Comparison of ENCODE assay signal across 18 cellular contexts in the genomic region with DNA sequence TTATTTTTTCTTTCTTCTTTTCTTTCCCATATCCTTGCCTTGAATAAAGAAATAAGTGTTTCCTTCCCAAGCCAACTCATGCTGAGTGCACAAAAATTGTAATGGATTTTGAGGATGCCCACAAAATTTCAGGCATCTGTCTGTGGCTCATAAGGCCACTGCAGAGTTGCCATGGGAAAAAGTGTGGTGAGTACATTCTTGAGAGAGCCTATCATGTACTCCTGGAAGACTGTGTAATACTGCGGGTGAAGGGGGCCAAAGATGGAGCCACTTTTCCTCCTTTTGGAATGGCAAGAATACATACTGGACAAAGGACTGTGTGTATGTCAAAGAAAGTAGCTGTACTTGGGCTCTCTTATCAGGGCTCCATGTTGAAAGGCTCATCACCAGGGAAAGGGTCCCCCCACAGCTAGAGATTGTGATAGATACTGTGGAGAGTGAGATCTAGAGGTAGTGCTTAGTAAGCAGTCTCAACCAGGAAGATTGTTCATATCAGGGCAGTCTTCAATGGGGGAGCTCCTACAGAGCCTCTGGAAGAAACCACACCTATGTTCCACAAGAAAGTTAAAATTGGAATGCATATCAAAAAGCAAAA.
DNase-seq lines count a peak whose midpoint lies in the region; ATAC-seq and TF ChIP-seq lines count a peak whose summit lies in the region.
"Had no signal": no experiment of that assay in that cellular context is flagged by ENCODE, and none has a peak within 500 bp of the region (broad histone marks: within the 10 kb centered on the region; RNA-seq: fewer than 3 reads in every experiment).

No MANE protein-coding gene starts in this region.

- no peaks in the 10 kb centered on the region for H3K9me3 Mint-ChIP-seq in GM23338
- H3K9me3 Mint-ChIP-seq in activated naive CD8-positive, alpha-beta T cell treated with anti-CD3 and anti-CD28 coated beads, Interleukin-2, amount 50 U/mL, for 24 hours, result peaks cover 14% of the 10 kb centered on the region
- H3K9me3 Mint-ChIP-seq: CD8-positive, alpha-beta T cell had no signal

- H3K4ac ChIP-seq in mesendoderm (ENCODE audit: low read depth, low read length), result no peak overlapping the region

- no peak overlapping the region for H3K23ac ChIP-seq in mesendoderm (ENCODE audit: low read length)

- DNase-seq in LHCN-M2 (ENCODE audit: low read depth) (peak; percentile 51), astrocyte of the cerebellum (ENCODE audit: low read depth) (peak; percentile 49), mesendoderm (peak; percentile 27), DMS53 treated with DMSO at 0.1 percent for 48 hours (lab: John Stamatoyannopoulos, UW; ENCODE audit: unreplicated experiment) (no peak), GM23338 (ENCODE audit: low spot score) (no peak)
- no peak for DNase-seq in activated naive CD8-positive, alpha-beta T cell treated with anti-CD3 and anti-CD28 coated beads, Interleukin-2, amount 50 U/mL, for 24 hours
- DNase-seq: CD8-positive, alpha-beta T cell; COR-L47; DMS153; DND-41; GDM1; GOT3; KG1 had no signal

- H3K27me3 ChIP-seq in mesendoderm (ENCODE audit: insufficient read depth, low read length, poor library complexity), result no peaks in the 10 kb centered on the region
- no peaks in the 10 kb centered on the region for H3K27me3 ChIP-seq in GM23338 (ENCODE audit: insufficient read depth)

- H3K79me2 ChIP-seq in mesendoderm (ENCODE audit: control insufficient read depth, insufficient read depth, low read length) (no peaks in the 10 kb centered on the region), GM23338 (replicated peaks; ENCODE audit: insufficient read depth) (no peaks in the 10 kb centered on the region)

- H3K27me3 Mint-ChIP-seq in GM23338 (ENCODE audit: insufficient read depth, low read depth, poor library complexity), result peaks cover 3% of the 10 kb centered on the region
- H3K27me3 Mint-ChIP-seq in activated naive CD8-positive, alpha-beta T cell treated with anti-CD3 and anti-CD28 coated beads, Interleukin-2, amount 50 U/mL, for 24 hours, result no peaks in the 10 kb centered on the region

- H3K36me3 Mint-ChIP-seq in GM23338 (ENCODE audit: low read depth), result peaks cover 3% of the 10 kb centered on the region; the same call in 1 of the 3 replicates
- no peaks in the 10 kb centered on the region for H3K36me3 Mint-ChIP-seq in activated naive CD8-positive, alpha-beta T cell treated with anti-CD3 and anti-CD28 coated beads, Interleukin-2, amount 50 U/mL, for 24 hours (ENCODE audit: low read depth)
- H3K36me3 Mint-ChIP-seq: CD14-positive monocyte; CD8-positive, alpha-beta T cell had no signal

- H3K9me2 ChIP-seq in GM23338 (ENCODE audit: insufficient read depth), result peaks cover 8% of the 10 kb centered on the region; the same call in 1 of the 2 replicates

- no peak overlapping the region for H2BK120ac ChIP-seq in mesendoderm (ENCODE audit: low read depth, low read length)

- H3K4me1 ChIP-seq in mesendoderm (ENCODE audit: control insufficient read depth, low read depth, low read length) (no peaks in the 10 kb centered on the region), GM23338 (ENCODE audit: insufficient read depth) (no peaks in the 10 kb centered on the region)
- H3K4me1 ChIP-seq: A549, HAP-1 had no signal

- H3K4me3 Mint-ChIP-seq in GM23338, result no peak overlapping the region
- H3K4me3 Mint-ChIP-seq in activated naive CD8-positive, alpha-beta T cell treated with anti-CD3 and anti-CD28 coated beads, Interleukin-2, amount 50 U/mL, for 24 hours, result no peak overlapping the region
- H3K4me3 Mint-ChIP-seq: CD14-positive monocyte; CD8-positive, alpha-beta T cell had no signal

- in situ Hi-C loops in astrocyte of the cerebellum (cut with HindIII; ENCODE audit: low sequenced_read_pairs), result no loop called here

- H2BK5ac ChIP-seq in mesendoderm (ENCODE audit: low read length), result no peak overlapping the region

- TF ChIP-seq CTCF in astrocyte of the cerebellum (IDR thresholded peaks at IDR 0.05; ENCODE audit: low read depth, low read length, missing control alignments) (no peak), GM23338 (conservative IDR thresholded peaks at IDR 0.05; ENCODE audit: low read depth in 2 of 2) (no peak)

- ATAC-seq in GM19467 (IDR thresholded peaks at IDR 0.05; ENCODE audit: unreplicated experiment) (no peak), GM23338 (no peak)
- ATAC-seq in activated naive CD8-positive, alpha-beta T cell treated with anti-CD3 and anti-CD28 coated beads, Interleukin-2, amount 50 U/mL, for 24 hours, result no peak
- ATAC-seq: A549; CD8-positive, alpha-beta T cell had no signal

- no CpG with 5 or more reads among the region's 1 CpG for WGBS in mesendoderm (ENCODE audit: extremely low coverage, insufficient coverage, low lambda C conversion rate)

- no peaks in the 10 kb centered on the region for H3F3A ChIP-seq in GM23338 (replicated peaks; ENCODE audit: low read depth)

- H3K27ac Mint-ChIP-seq in GM23338, result no peak overlapping the region
- H3K27ac Mint-ChIP-seq in activated naive CD8-positive, alpha-beta T cell treated with anti-CD3 and anti-CD28 coated beads, Interleukin-2, amount 50 U/mL, for 24 hours, result no peak overlapping the region
- H3K27ac Mint-ChIP-seq: CD14-positive monocyte; CD8-positive, alpha-beta T cell had no signal

- H3K79me1 ChIP-seq in mesendoderm (ENCODE audit: low read length), result no peaks in the 10 kb centered on the region

- H3K4me1 Mint-ChIP-seq in GM23338, result no peaks in the 10 kb centered on the region
- H3K4me1 Mint-ChIP-seq in activated naive CD8-positive, alpha-beta T cell treated with anti-CD3 and anti-CD28 coated beads, Interleukin-2, amount 50 U/mL, for 24 hours, result no peaks in the 10 kb centered on the region
- H3K4me1 Mint-ChIP-seq: CD14-positive monocyte had no signal

- H3K9ac ChIP-seq in mesendoderm (ENCODE audit: low read length), result no peak overlapping the region

- H3K27ac ChIP-seq in mesendoderm (ENCODE audit: low read depth, low read length) (no peak overlapping the region), GM23338 (ENCODE audit: low read depth) (no peak overlapping the region)
- H3K27ac ChIP-seq: A549, HL-60 had no signal

- H4K8ac ChIP-seq in mesendoderm (ENCODE audit: low read depth, low read length), result no peak overlapping the region

- no peak overlapping the region for H3K56ac ChIP-seq in mesendoderm (ENCODE audit: low read length)

- H3K4me2 ChIP-seq in mesendoderm (ENCODE audit: low read length) (no peak overlapping the region), GM23338 (no peak overlapping the region)
- H3K4me2 ChIP-seq: A549 had no signal

- no peak overlapping the region for H4K5ac ChIP-seq in mesendoderm (ENCODE audit: low read length)

- H3K4me3 ChIP-seq in astrocyte of the cerebellum (ENCODE audit: low read depth, low read length) (no peak overlapping the region), mesendoderm (ENCODE audit: low read length) (no peak overlapping the region), GM23338 (no peak overlapping the region)
- H3K4me3 ChIP-seq: A549, HAP-1 had no signal

- no peaks in the 10 kb centered on the region for H4K20me1 ChIP-seq in GM23338 (replicated peaks; ENCODE audit: insufficient read depth)

- no peak overlapping the region for H2BK15ac ChIP-seq in mesendoderm (replicated peaks; ENCODE audit: low read depth)

- no peaks in the 10 kb centered on the region for H3K36me3 ChIP-seq in mesendoderm (ENCODE audit: control insufficient read depth, insufficient read depth, low read length)
- no peaks in the 10 kb centered on the region for H3K36me3 ChIP-seq in GM23338 (ENCODE audit: insufficient read depth)
- H3K36me3 ChIP-seq: HAP-1 had no signal

- no peak overlapping the region for H2AK5ac ChIP-seq in mesendoderm (ENCODE audit: low read length)

- no peak overlapping the region for H2AFZ ChIP-seq in GM23338

- H3K18ac ChIP-seq in mesendoderm (ENCODE audit: low read length), result no peak overlapping the region

TF ChIP-seq in GM23338, 12 proteins besides CTCF, POLR2A, EP300 and RAD21 (continues in another document):
- TF ChIP-seq CREB1 (CRISPR knock-in tag; IDR thresholded peaks at IDR 0.05; ENCODE audit: low read depth) (no peak), NANOG (IDR thresholded peaks at IDR 0.05; ENCODE audit: borderline replicate concordance) (no peak), ETS1 (IDR thresholded peaks at IDR 0.05) (no peak), POLR2AphosphoS5 (IDR thresholded peaks at IDR 0.05; ENCODE audit: low read depth) (no peak), JUNB (IDR thresholded peaks at IDR 0.05; ENCODE audit: unreplicated experiment) (no peak), EZH2 (IDR thresholded peaks at IDR 0.05; ENCODE audit: low read depth, unreplicated experiment) (no peak), EZH2phosphoT487 (IDR thresholded peaks at IDR 0.05; ENCODE audit: unreplicated experiment) (no peak), STAT1 (IDR thresholded peaks at IDR 0.05; ENCODE audit: unreplicated experiment) (no peak), ZNF114 (CRISPR knock-in tag; IDR thresholded peaks at IDR 0.05) (no peak)

Comparison
In these comparisons a context has a peak if more than half of its experiments do, and no peak if none do; other contexts are left out.
1. DNase-seq: peak in LHCN-M2 (single experiment), astrocyte of the cerebellum (single experiment) and mesendoderm (single experiment); none in DMS53 treated with DMSO at 0.1 percent for 48 hours (single experiment), GM23338 (single experiment) and activated naive CD8-positive, alpha-beta T cell treated with anti-CD3 and anti-CD28 coated beads, Interleukin-2, amount 50 U/mL, for 24 hours (single experiment).